Comparison of ENCODE assay signal across 22 cellular contexts in genomic region chr3:100615684-100616083, GRCh38. TPM values are rescaled to one million over a fixed set of nuclear protein-coding genes. Genes with fewer than 3 reads are reported as not detected.
DNase-seq lines count a peak whose midpoint lies in the region; TF ChIP-seq lines count a peak whose summit lies in the region.
"Had no signal": no experiment of that assay in that cellular context is flagged by ENCODE, and none has a peak within 500 bp of the region (broad histone marks: within the 10 kb centered on the region; RNA-seq: fewer than 3 reads in every experiment).

No MANE protein-coding gene starts in this region.

- POLR2A ChIA-PET in PC-9 (lab: Charles Lee; ENCODE audit: unreplicated experiment) = no interaction called here

- DNase-seq in EL = peak; percentile 43
- peak; percentile 43 for DNase-seq in NCI-H82 (lab: John Stamatoyannopoulos, UW)
- peak; percentile 14 for DNase-seq in fibroblast of gingiva (ENCODE audit: low read depth)
- peak; percentile 25 for DNase-seq in skeletal muscle cell (ENCODE audit: low read depth)
- no peak for DNase-seq in dorsolateral prefrontal cortex
- DNase-seq in hypothalamus (lab: John Stamatoyannopoulos, UW) = no peak
- DNase-seq in PC-9 = no peak
- DNase-seq: activated CD4-positive, alpha-beta T cell treated with anti-CD3 and anti-CD28 coated beads, Interleukin-2, amount 10 ng/mL, durations not matched to agents 7 days and 5 days; activated CD8-positive, alpha-beta memory T cell treated with anti-CD3 and anti-CD28 coated beads, Interleukin-2, amount 10 ng/mL, durations not matched to agents 7 days and 5 days; activated naive CD4-positive, alpha-beta T cell treated with anti-CD3 and anti-CD28 coated beads for 36 hours; CD4-positive, alpha-beta memory T cell; KBM-7; natural killer cell; NCI-H187; NCI-H69; ovary; retina; stimulated activated CD4-positive, alpha-beta T cell treated with anti-CD3 and anti-CD28 coated beads, Interleukin-4, amount 100 ng/mL, for 1 hour; WERI-Rb-1 had no signal

- TF ChIP-seq CTCF in dorsolateral prefrontal cortex (IDR thresholded peaks at IDR 0.05 in 54 of 56, conservative IDR thresholded peaks at IDR 0.05 in 2 of 56; ENCODE audit: low read depth in 1 of 56, partially characterized antibody in 56 of 56) = no peak
- TF ChIP-seq CTCF in PC-9 (conservative IDR thresholded peaks at IDR 0.05) = no peak

- CTCF ChIA-PET in PC-9 (lab: Charles Lee) = no interaction called here

- peaks cover 0 to 34% (median 6%) of the 10 kb centered on the region in 45 donors for H3K27me3 ChIP-seq in dorsolateral prefrontal cortex
- no peaks in the 10 kb centered on the region for H3K27me3 ChIP-seq in PC-9 (ENCODE audit: insufficient read depth, low read depth)
- H3K27me3 ChIP-seq: ovary had no signal

- H3K36me3 ChIP-seq in PC-9 (ENCODE audit: low read depth) = no peaks in the 10 kb centered on the region
- H3K36me3 ChIP-seq: ovary, WERI-Rb-1 had no signal

- BruUV-seq in PC-9 (replicated peaks; lab: Mats Ljungman, UMichigan) = no TSS peak

- H3K27ac ChIP-seq in dorsolateral prefrontal cortex = no peak overlapping the region
- no peak overlapping the region for H3K27ac ChIP-seq in PC-9
- H3K27ac ChIP-seq: ovary, RWPE1, WERI-Rb-1 had no signal

- no peaks in the 10 kb centered on the region for H3K9me3 ChIP-seq in PC-9 (ENCODE audit: insufficient read depth, low read depth)
- H3K9me3 ChIP-seq: ovary had no signal

- no peak overlapping the region for H3K4me2 ChIP-seq in PC-9
- H3K4me2 ChIP-seq: GM23338 had no signal

- 0 out of 2 replicates have a peak, but pooled peaks cover 4% of the 10 kb centered on the region for H3K9me2 ChIP-seq in PC-9 (ENCODE audit: insufficient read depth)

- H3K79me2 ChIP-seq in PC-9 (ENCODE audit: low read depth) = no peaks in the 10 kb centered on the region

- no peaks in the 10 kb centered on the region for H3K4me1 ChIP-seq in PC-9 (replicated peaks; ENCODE audit: insufficient read depth)

- H2AFZ ChIP-seq in PC-9 = no peak overlapping the region; the same call in 1 of the 2 replicates
- H2AFZ ChIP-seq: GM23338 had no signal

- H4K20me1 ChIP-seq in PC-9 (ENCODE audit: insufficient read depth) = no peaks in the 10 kb centered on the region

- no peak overlapping the region for H3K4me3 ChIP-seq in skeletal muscle cell (ENCODE audit: low read depth, low read length)
- H3K4me3 ChIP-seq in dorsolateral prefrontal cortex = no peak overlapping the region
- no peak overlapping the region for H3K4me3 ChIP-seq in PC-9
- H3K4me3 ChIP-seq: GM23338, ovary had no signal

- no peaks in the 10 kb centered on the region for H3F3A ChIP-seq in PC-9 (ENCODE audit: insufficient read depth, low read depth)

- intact Hi-C loops in dorsolateral prefrontal cortex (cut with DNase I) (no loop called here), PC-9 (cut with micrococcal nuclease; ENCODE audit: unreplicated experiment) (no loop called here)

RNA-seq across cellular contexts. Expression of gene ADGRG7, which starts 6.3 kb away (rescaled TPM):
- total RNA-seq in dorsolateral prefrontal cortex (10 to 100 TPM in 3 of 120 experiments, not detected in 117; 12.8 to 27.9 (median 13.5) TPM), PC-9 (2021) (not detected in 2 replicates)
- total RNA-seq: activated CD4-positive, alpha-beta T cell treated with anti-CD3 and anti-CD28 coated beads, Interleukin-2, amount 10 ng/mL, durations not matched to agents 7 days and 5 days; activated CD8-positive, alpha-beta memory T cell treated with anti-CD3 and anti-CD28 coated beads, Interleukin-2, amount 10 ng/mL, durations not matched to agents 7 days and 5 days; activated naive CD4-positive, alpha-beta T cell treated with anti-CD3 and anti-CD28 coated beads for 36 hours; CD4-positive, alpha-beta memory T cell; epithelial cell of proximal tubule; GM23338; natural killer cell; ovary had no signal

Comparison
In these comparisons a context has a peak if more than half of its experiments do, and no peak if none do; other contexts are left out.
1. DNase-seq: peak in EL (single experiment), NCI-H82 (single experiment), fibroblast of gingiva (single experiment) and skeletal muscle cell (single experiment); none in dorsolateral prefrontal cortex (0 of 10), hypothalamus (0 of 51) and PC-9 (0 of 2).